ENCODE assay signal across 30 cellular contexts in genomic region chr12:39138268-39138667, GRCh38.
"Had no signal": no experiment of that assay in that cellular context is flagged by ENCODE, and none has a peak within 500 bp of the region (broad histone marks: within the 10 kb centered on the region; RNA-seq: fewer than 3 reads in every experiment).

No MANE protein-coding gene starts in this region.

- H3K4me3 ChIP-seq: coronary artery, dorsolateral prefrontal cortex, esophagus muscularis mucosa, gastroesophageal sphincter, heart right ventricle had no signal

- H3K27ac Mint-ChIP-seq: activated B cell treated with CpG ODN at 0.5 μM for 24 hours; activated CD8-positive, alpha-beta T cell treated with anti-CD3 and anti-CD28 coated beads for 36 hours; activated naive CD8-positive, alpha-beta T cell; activated T-helper 17 cell treated with anti-CD3 and anti-CD28 coated beads, Interleukin-2, amount 50 U/mL, for 72 hours; dendritic cell treated with granulocyte-macrophage colony-stimulating factor and Interleukin-4, amounts not matched to agents 40 ng/mL and 50 ng/mL, for 4 days; T-helper 17 cell; T-helper 2 cell treated with Interferon-gamma antibody and Interleukin-4, amounts not matched to agents 5 μg/mL and 100 μg/mL, for 36 hours had no signal

- H3K9me3 ChIP-seq: esophagus muscularis mucosa, gastroesophageal sphincter, heart right ventricle had no signal

- H3K9me3 Mint-ChIP-seq: activated B cell treated with CpG ODN at 0.5 μM for 24 hours; activated CD8-positive, alpha-beta T cell treated with anti-CD3 and anti-CD28 coated beads for 36 hours; central memory CD8-positive, alpha-beta T cell; dendritic cell treated with granulocyte-macrophage colony-stimulating factor and Interleukin-4, amounts not matched to agents 40 ng/mL and 50 ng/mL, for 4 days; T-helper 2 cell treated with Interferon-gamma antibody and Interleukin-4, amounts not matched to agents 5 μg/mL and 100 μg/mL, for 36 hours had no signal

- H3K36me3 ChIP-seq: brain microvascular endothelial cell, esophagus muscularis mucosa, gastroesophageal sphincter, heart right ventricle, WERI-Rb-1 had no signal

- H3K27me3 ChIP-seq: brain microvascular endothelial cell, dorsolateral prefrontal cortex, esophagus muscularis mucosa, gastroesophageal sphincter had no signal

- H3K27me3 Mint-ChIP-seq: activated B cell treated with CpG ODN at 0.5 μM for 24 hours had no signal

- H3K36me3 Mint-ChIP-seq: activated naive CD8-positive, alpha-beta T cell had no signal

- H3K4me1 Mint-ChIP-seq: activated B cell treated with CpG ODN at 0.5 μM for 24 hours; activated T-helper 17 cell treated with anti-CD3 and anti-CD28 coated beads, Interleukin-2, amount 50 U/mL, for 72 hours; central memory CD8-positive, alpha-beta T cell; T-helper 17 cell had no signal

- DNase-seq: activated B cell treated with CpG ODN at 0.5 μM for 24 hours; activated CD4-positive, alpha-beta T cell treated with anti-CD3 and anti-CD28 coated beads for 48 hours; activated CD4-positive, alpha-beta T cell treated with anti-CD3 and anti-CD28 coated beads, Interleukin-2, amount 50 U/mL, for 1 hour; activated CD4-positive, alpha-beta T cell treated with anti-CD3 and anti-CD28 coated beads, Interleukin-2, amount 50 U/mL, for 48 hours; activated CD8-positive, alpha-beta memory T cell treated with anti-CD3 and anti-CD28 coated beads for 24 hours; activated CD8-positive, alpha-beta T cell treated with anti-CD3 and anti-CD28 coated beads for 36 hours; activated effector memory CD4-positive, alpha-beta T cell treated with Interleukin-2 at 50 U/mL for 16 hours; activated gamma-delta T cell treated with Interleukin-2 at 50 U/mL for 16 hours; activated naive CD4-positive, alpha-beta T cell treated with anti-CD3 and anti-CD28 coated beads, Interleukin-2, amount 50 U/mL, for 16 hours; activated naive CD4-positive, alpha-beta T cell treated with Interleukin-2 at 50 U/mL for 16 hours; activated T-cell treated with anti-CD3 and anti-CD28 coated beads, Interleukin-2, amount 50 U/mL, for 4 hours; amniotic stem cell; anterior cingulate cortex; brain microvascular endothelial cell; dorsolateral prefrontal cortex; effector memory CD4-positive, alpha-beta T cell; erythroblast; foreskin keratinocyte; heart right ventricle; T-helper 17 cell; T1000; WERI-Rb-1 had no signal

- H3K4me1 ChIP-seq: esophagus muscularis mucosa, foreskin keratinocyte, gastroesophageal sphincter, heart right ventricle had no signal

- H3K27ac ChIP-seq: brain microvascular endothelial cell, coronary artery, dorsolateral prefrontal cortex, esophagus muscularis mucosa, foreskin keratinocyte, gastroesophageal sphincter, heart right ventricle, WERI-Rb-1 had no signal

- H3K4me3 Mint-ChIP-seq: activated B cell treated with CpG ODN at 0.5 μM for 24 hours; activated CD8-positive, alpha-beta T cell treated with anti-CD3 and anti-CD28 coated beads for 36 hours; activated naive CD8-positive, alpha-beta T cell; activated T-cell treated with anti-CD3 and anti-CD28 coated beads, Interleukin-2, amount 50 U/mL, for 4 hours; activated T-helper 17 cell treated with anti-CD3 and anti-CD28 coated beads, Interleukin-2, amount 50 U/mL, for 72 hours; central memory CD8-positive, alpha-beta T cell; dendritic cell treated with granulocyte-macrophage colony-stimulating factor and Interleukin-4, amounts not matched to agents 40 ng/mL and 50 ng/mL, for 4 days; T-helper 17 cell; T-helper 2 cell treated with Interferon-gamma antibody and Interleukin-4, amounts not matched to agents 5 μg/mL and 100 μg/mL, for 36 hours had no signal
